16 cellular contexts compared by ENCODE assay signal in the genomic region with DNA sequence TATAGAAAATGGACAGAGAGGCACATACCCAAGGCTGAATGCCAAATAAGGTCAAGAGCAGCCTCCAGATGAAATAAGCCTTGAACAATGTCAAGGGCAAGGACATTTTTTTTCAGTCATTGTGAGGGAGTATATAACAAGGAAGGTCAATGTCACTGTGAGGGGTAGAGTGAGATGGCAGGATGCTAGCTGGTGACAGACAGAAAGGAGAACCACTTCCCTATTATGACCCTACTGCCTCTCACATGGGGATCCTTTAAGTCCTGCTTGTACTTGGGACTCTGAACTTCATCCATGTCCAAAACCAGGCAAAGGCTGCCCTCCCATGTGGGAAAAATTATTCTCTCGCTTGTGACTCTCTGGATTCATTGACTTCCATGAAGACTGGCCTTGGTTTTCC.
"Had no signal": no experiment of that assay in that cellular context is flagged by ENCODE, and none has a peak within 500 bp of the region (broad histone marks: within the 10 kb centered on the region; RNA-seq: fewer than 3 reads in every experiment).

No MANE protein-coding gene starts in this region.

- DNase-seq: activated effector memory CD4-positive, alpha-beta T cell treated with Interleukin-2 at 50 U/mL for 16 hours; activated T-cell treated with anti-CD3 and anti-CD28 coated beads, Interleukin-2, amount 50 U/mL, for 1 hour; brain microvascular endothelial cell; endodermal cell; erythroblast; kidney; left ventricle myocardium inferior; natural killer cell; nucleus accumbens; right cardiac atrium; tibial artery had no signal

- H3K27ac Mint-ChIP-seq: activated naive CD4-positive, alpha-beta T cell treated with anti-CD3 and anti-CD28 coated beads, Interleukin-2, amount 50 U/mL, for 72 hours; endodermal cell; memory B cell; natural killer cell; stimulated activated effector memory CD8-positive, alpha-beta T cell treated with anti-CD3 and anti-CD28 coated beads, Interleukin-12 subunit alpha, Interleukin-12 subunit beta, amount 100 ng/mL, for 72 hours had no signal

- H3K36me3 Mint-ChIP-seq: memory B cell; stimulated activated effector memory CD8-positive, alpha-beta T cell treated with anti-CD3 and anti-CD28 coated beads, Interleukin-12 subunit alpha, Interleukin-12 subunit beta, amount 100 ng/mL, for 72 hours had no signal

- H3K27me3 Mint-ChIP-seq: progenitor cell of endocrine pancreas had no signal

- ATAC-seq: activated CD4-positive, CD25-positive, alpha-beta regulatory T cell treated with anti-CD3 and anti-CD28 coated beads, Interleukin-2, amount 50 U/mL, for 24 hours; activated naive CD4-positive, alpha-beta T cell treated with anti-CD3 and anti-CD28 coated beads, Interleukin-2, amount 50 U/mL, for 72 hours; natural killer cell; right cardiac atrium; stimulated activated effector memory CD8-positive, alpha-beta T cell treated with anti-CD3 and anti-CD28 coated beads, Interleukin-12 subunit alpha, Interleukin-12 subunit beta, amount 100 ng/mL, for 72 hours had no signal

- H3K4me1 Mint-ChIP-seq: memory B cell; natural killer cell; stimulated activated effector memory CD8-positive, alpha-beta T cell treated with anti-CD3 and anti-CD28 coated beads, Interleukin-12 subunit alpha, Interleukin-12 subunit beta, amount 100 ng/mL, for 72 hours had no signal

- H3K4me3 Mint-ChIP-seq: endodermal cell; memory B cell; natural killer cell; stimulated activated effector memory CD8-positive, alpha-beta T cell treated with anti-CD3 and anti-CD28 coated beads, Interleukin-12 subunit alpha, Interleukin-12 subunit beta, amount 100 ng/mL, for 72 hours had no signal

- H3K9me3 Mint-ChIP-seq: natural killer cell had no signal
